Comparison of ENCODE assay signal across 22 cellular contexts in genomic region chr20:35101620-35102019, GRCh38. TPM values are rescaled to one million over a fixed set of nuclear protein-coding genes. Genes with fewer than 3 reads are reported as not detected.
DNase-seq lines count a peak whose midpoint lies in the region; ATAC-seq, FAIRE-seq and TF ChIP-seq lines count a peak whose summit lies in the region.
"Had no signal": no experiment of that assay in that cellular context is flagged by ENCODE, and none has a peak within 500 bp of the region (broad histone marks: within the 10 kb centered on the region; RNA-seq: fewer than 3 reads in every experiment).

No MANE protein-coding gene starts in this region.

- H3K36me3 ChIP-seq in HepG2 (replicated peaks in 1 of 2; ENCODE audit: control insufficient read depth in 1 of 2, insufficient read depth in 2 of 2, low read length in 2 of 2) (no peaks in the 10 kb centered on the region), right lobe of liver (no peaks in the 10 kb centered on the region)
- H3K36me3 ChIP-seq: BLaER1 had no signal

- H3K27ac Mint-ChIP-seq in WTC11 (peak overlapping the region; percentile 1; the same call in 1 of the 2 replicates), osteocyte (ENCODE audit: unreplicated experiment) (no peak overlapping the region)
- H3K27ac Mint-ChIP-seq: B cell; CD4-positive, CD25-positive, alpha-beta regulatory T cell; CD8-positive, alpha-beta T cell had no signal

- H4K20me1 ChIP-seq in HepG2 (ENCODE audit: insufficient read depth, low read length) = no peaks in the 10 kb centered on the region
- H4K20me1 ChIP-seq: BLaER1 had no signal

- H3K4me3 Mint-ChIP-seq in WTC11 (no peak overlapping the region), osteocyte (ENCODE audit: unreplicated experiment) (no peak overlapping the region)
- H3K4me3 Mint-ChIP-seq: B cell; CD4-positive, CD25-positive, alpha-beta regulatory T cell; CD8-positive, alpha-beta T cell had no signal

- no peak overlapping the region for H3K9ac ChIP-seq in HepG2 (ENCODE audit: insufficient read depth, low read depth, low read length)
- H3K9ac ChIP-seq: BLaER1 had no signal

- no peak for TF ChIP-seq POLR2A in HepG2 (IDR thresholded peaks at IDR 0.05; ENCODE audit: insufficient read depth in 1 of 2, low read depth in 2 of 2, low read length in 2 of 2)
- no peak for TF ChIP-seq POLR2A in right lobe of liver (IDR thresholded peaks at IDR 0.05)

- no peaks in the 10 kb centered on the region for H3K36me3 Mint-ChIP-seq in WTC11
- no peaks in the 10 kb centered on the region for H3K36me3 Mint-ChIP-seq in osteocyte (ENCODE audit: unreplicated experiment)
- H3K36me3 Mint-ChIP-seq: CD4-positive, CD25-positive, alpha-beta regulatory T cell; CD8-positive, alpha-beta T cell had no signal

- H3K4me2 ChIP-seq in HepG2 (ENCODE audit: low read depth, low read length) = no peak overlapping the region
- H3K4me2 ChIP-seq: BLaER1 had no signal

- POLR2A ChIA-PET in HepG2 (lab: Yijun Ruan, JAX) (interaction anchor here (1.6 kb wide), 1 partner anchor 9 kb away, joined by 3 read pairs; no protein-coding TSS in a partner anchor), WTC11 (lab: Charles Lee) (no interaction called here), RWPE1 (lab: Yijun Ruan, JAX; ENCODE audit: low non-redundant PET) (no interaction called here)

- FAIRE-seq in HepG2 (lab: Jason Lieb, UNC) = no peak
- FAIRE-seq: A204.1, G401.6, GM12892 had no signal

- TF ChIP-seq EP300 in HepG2 (IDR thresholded peaks at IDR 0.05; ENCODE audit: low read depth in 2 of 2, low read length in 2 of 2) (no peak), HepG2 (CRISPR knock-in tag; IDR thresholded peaks at IDR 0.05; ENCODE audit: borderline replicate concordance) (no peak)

- H3K9me3 Mint-ChIP-seq in WTC11 (peaks cover 4% of the 10 kb centered on the region), osteocyte (ENCODE audit: unreplicated experiment) (no peaks in the 10 kb centered on the region)
- H3K9me3 Mint-ChIP-seq: CD8-positive, alpha-beta T cell had no signal

- no peak for ATAC-seq in HepG2
- no peak for ATAC-seq in right lobe of liver
- no peak for ATAC-seq in WTC11
- no peak for ATAC-seq in GM21360 (IDR thresholded peaks at IDR 0.05; ENCODE audit: unreplicated experiment)
- ATAC-seq in GM19351 (IDR thresholded peaks at IDR 0.05; ENCODE audit: unreplicated experiment) = no peak
- ATAC-seq: CD8-positive, alpha-beta T cell had no signal

- H3K9me3 ChIP-seq in HepG2 (ENCODE audit: low read length) = no peaks in the 10 kb centered on the region
- no peaks in the 10 kb centered on the region for H3K9me3 ChIP-seq in right lobe of liver
- H3K9me3 ChIP-seq: BLaER1 had no signal

- no peak for TF ChIP-seq CTCF in HepG2 (CRISPR knock-in tag; IDR thresholded peaks at IDR 0.05)
- TF ChIP-seq CTCF in right lobe of liver (IDR thresholded peaks at IDR 0.05) = no peak
- no peak for TF ChIP-seq CTCF in WTC11 (IDR thresholded peaks at IDR 0.05)
- TF ChIP-seq CTCF in osteocyte (IDR thresholded peaks at IDR 0.05) = no peak
- TF ChIP-seq CTCF in RWPE1 (conservative IDR thresholded peaks at IDR 0.05; ENCODE audit: low read depth) = no peak

- H3K27me3 ChIP-seq in HepG2 (ENCODE audit: control insufficient read depth in 1 of 2, insufficient read depth in 2 of 2, low read length in 2 of 2) = no peaks in the 10 kb centered on the region
- no peaks in the 10 kb centered on the region for H3K27me3 ChIP-seq in right lobe of liver
- H3K27me3 ChIP-seq: BLaER1 had no signal

- no peak for TF ChIP-seq RAD21 in HepG2 (CRISPR knock-in tag; IDR thresholded peaks at IDR 0.05)

- no TSS peak for BruUV-seq in HepG2 (replicated peaks; lab: Mats Ljungman, UMichigan)

- no peak overlapping the region for H3K27ac ChIP-seq in HepG2 (ENCODE audit: extremely low read length, insufficient read depth, low read length)
- H3K27ac ChIP-seq in right lobe of liver = no peak overlapping the region
- no peak overlapping the region for H3K27ac ChIP-seq in RWPE1
- H3K27ac ChIP-seq: 22Rv1, BLaER1, C4-2B had no signal

- H3K27me3 Mint-ChIP-seq in WTC11 (ENCODE audit: low read depth) = no peaks in the 10 kb centered on the region
- H3K27me3 Mint-ChIP-seq in osteocyte (ENCODE audit: unreplicated experiment) = no peaks in the 10 kb centered on the region

- H3K4me1 ChIP-seq in HepG2 (ENCODE audit: insufficient read depth, low read length) (peaks cover 14% of the 10 kb centered on the region), right lobe of liver (no peaks in the 10 kb centered on the region)
- H3K4me1 ChIP-seq: BLaER1, Caco-2 had no signal

- in situ Hi-C loops in HepG2 (cut with HindIII; ENCODE audit: extremely low pct_ligation_motif_present, low pct_unique_long_range_greater_than_20kb) = no loop called here

- 61% methylated on average over 8 of the region's 8 CpGs for WGBS in HepG2 (ENCODE audit: low lambda C conversion rate)
- WGBS in right lobe of liver (ENCODE audit: insufficient coverage, low coverage, low lambda C conversion rate, missing lambda C conversion rate) = 81% methylated on average over 8 of the region's 8 CpGs

- peaks cover 3% of the 10 kb centered on the region; the same call in 1 of the 2 replicates for H3K4me1 Mint-ChIP-seq in WTC11
- peaks cover 3% of the 10 kb centered on the region for H3K4me1 Mint-ChIP-seq in osteocyte (ENCODE audit: unreplicated experiment)
- H3K4me1 Mint-ChIP-seq: B cell; CD4-positive, CD25-positive, alpha-beta regulatory T cell had no signal

- CTCF ChIA-PET in HepG2 (lab: Yijun Ruan, JAX; ENCODE audit: low intra/inter-chr PET ratio, low total read pairs) (no interaction called here), WTC11 (lab: Charles Lee) (no interaction called here), RWPE1 (lab: Yijun Ruan, JAX) (interaction anchor here (0.9 kb wide), 1 partner anchor 667 kb away, joined by 4 read pairs; no protein-coding TSS in a partner anchor)

- no peak for DNase-seq in HepG2 (ENCODE audit: low spot score)
- no peak for DNase-seq in right lobe of liver
- DNase-seq in WTC11 (ENCODE audit: low spot score) = no peak
- peak; percentile 23 for DNase-seq in osteocyte (ENCODE audit: extremely low spot score, unreplicated experiment)
- no peak for DNase-seq in RWPE1 (ENCODE audit: low spot score)
- DNase-seq: Caco-2; CD4-positive, CD25-positive, alpha-beta regulatory T cell; CD8-positive, alpha-beta T cell; DMS153; DND-41; GOT3; H7; HCEC 1CT had no signal

- H3K4me3 ChIP-seq in HepG2 (replicated peaks in 1 of 3; ENCODE audit: insufficient read depth in 1 of 3, low read depth in 2 of 3, low read length in 3 of 3) = no peak overlapping the region
- no peak overlapping the region for H3K4me3 ChIP-seq in right lobe of liver
- H3K4me3 ChIP-seq: BLaER1 had no signal

- intact Hi-C loops in HepG2 (cut with micrococcal nuclease; ENCODE audit: unreplicated experiment) = no loop called here
- intact Hi-C loops in right lobe of liver (cut with DNase I) = no loop called here

- H2AFZ ChIP-seq in HepG2 (ENCODE audit: low read length) = no peak overlapping the region

- no peaks in the 10 kb centered on the region for H3K79me2 ChIP-seq in HepG2 (ENCODE audit: insufficient read depth, low read length)

RNA-seq across cellular contexts. Expression of gene TRPC4AP, which starts 9.0 kb away (rescaled TPM):
- total RNA-seq in HepG2 (2016; rRNA removed; fragmentation: Illumina TruSeq; extraction: Trizol) (136 and 161 TPM in 2 replicates), right lobe of liver (10 to 100 TPM; 27.6 to 39.3 (median 34.6) TPM), WTC11 (2021) (62.7 to 73.8 TPM (median 68.0 TPM) in 3 replicates), osteocyte (83.0 TPM in 2 replicates)
- total RNA-seq in HepG2 (2016; cell fraction: cytosol; rRNA removed; fragmentation: Illumina TruSeq; extraction: Trizol; ENCODE audit: low read depth) = 14.0 and 17.1 TPM in 2 replicates
- 135 and 149 TPM in 2 replicates for total RNA-seq in HepG2 (2016; cell fraction: insoluble cytoplasmic fraction; rRNA removed; fragmentation: Illumina TruSeq; extraction: Trizol)
- 40.4 and 43.8 TPM in 2 replicates for total RNA-seq in HepG2 (2016; cell fraction: membrane; rRNA removed; fragmentation: Illumina TruSeq; extraction: Trizol)
- 93.4 and 104 TPM in 2 replicates for total RNA-seq in HepG2 (2016; cell fraction: nucleus; rRNA removed; fragmentation: Illumina TruSeq; extraction: Trizol)
- 137 and 161 TPM in 2 replicates for polyA plus RNA-seq in HepG2 (2011; rRNA removed)
- 124 and 126 TPM in 2 replicates for polyA plus RNA-seq in HepG2 (2011; cell fraction: cytosol; rRNA removed)
- polyA plus RNA-seq in HepG2 (2011; cell fraction: nucleus; rRNA removed) = 271 and 292 TPM in 2 replicates
- polyA plus RNA-seq in HepG2 (2012) = 99.8 and 102 TPM in 2 replicates
- 9.6 and 11.2 TPM in 2 replicates for polyA plus RNA-seq in HepG2 (2016; cell fraction: cytosol; fragmentation: Illumina TruSeq; extraction: Trizol; ENCODE audit: low read depth)
- 107 and 117 TPM in 2 replicates for polyA plus RNA-seq in HepG2 (2016; cell fraction: insoluble cytoplasmic fraction; fragmentation: Illumina TruSeq; extraction: Trizol; ENCODE audit: low read depth)
- polyA plus RNA-seq in HepG2 (2016; cell fraction: membrane; fragmentation: Illumina TruSeq; extraction: Trizol; ENCODE audit: low read depth) = 20.1 and 21.8 TPM in 2 replicates
- polyA plus RNA-seq in HepG2 (2016; cell fraction: nucleus; fragmentation: Illumina TruSeq; extraction: Trizol; ENCODE audit: insufficient read depth, low read depth) = 123 and 137 TPM in 2 replicates
- 113 and 272 TPM in 2 replicates for polyA minus RNA-seq in HepG2 (2011; rRNA and poly(A)+ RNA removed; ENCODE audit: low replicate concordance)
- polyA minus RNA-seq in HepG2 (2011; cell fraction: cytosol; rRNA and poly(A)+ RNA removed) = 117 and 119 TPM in 2 replicates
- polyA minus RNA-seq in HepG2 (2011; cell fraction: nucleus; rRNA and poly(A)+ RNA removed) = 108 and 134 TPM in 2 replicates

RNA-seq across cellular contexts. Expression of gene EDEM2, which starts 45.5 kb away (rescaled TPM):
- total RNA-seq in HepG2 (2016; rRNA removed; fragmentation: Illumina TruSeq; extraction: Trizol) (26.1 and 46.9 TPM in 2 replicates), right lobe of liver (10 to 100 TPM; 20.1 to 28.0 (median 23.9) TPM), WTC11 (2021) (22.7 to 24.2 TPM (median 24.0 TPM) in 3 replicates), osteocyte (16.8 and 17.5 TPM in 2 replicates)
- total RNA-seq in HepG2 (2016; cell fraction: cytosol; rRNA removed; fragmentation: Illumina TruSeq; extraction: Trizol; ENCODE audit: low read depth) = 13.9 and 15.6 TPM in 2 replicates
- total RNA-seq in HepG2 (2016; cell fraction: insoluble cytoplasmic fraction; rRNA removed; fragmentation: Illumina TruSeq; extraction: Trizol) = 25.6 and 48.5 TPM in 2 replicates
- 27.6 and 30.5 TPM in 2 replicates for total RNA-seq in HepG2 (2016; cell fraction: membrane; rRNA removed; fragmentation: Illumina TruSeq; extraction: Trizol)
- total RNA-seq in HepG2 (2016; cell fraction: nucleus; rRNA removed; fragmentation: Illumina TruSeq; extraction: Trizol) = 36.5 and 40.3 TPM in 2 replicates
- polyA plus RNA-seq in HepG2 (2011; rRNA removed) = 33.1 and 35.6 TPM in 2 replicates
- polyA plus RNA-seq in HepG2 (2011; cell fraction: cytosol; rRNA removed) = 29.4 and 30.1 TPM in 2 replicates
- polyA plus RNA-seq in HepG2 (2011; cell fraction: nucleus; rRNA removed) = 20.5 and 25.0 TPM in 2 replicates
- polyA plus RNA-seq in HepG2 (2012) = 28.5 and 32.2 TPM in 2 replicates
- polyA plus RNA-seq in HepG2 (2016; cell fraction: cytosol; fragmentation: Illumina TruSeq; extraction: Trizol; ENCODE audit: low read depth) = 14.6 and 16.0 TPM in 2 replicates
- polyA plus RNA-seq in HepG2 (2016; cell fraction: insoluble cytoplasmic fraction; fragmentation: Illumina TruSeq; extraction: Trizol; ENCODE audit: low read depth) = 23.9 and 24.8 TPM in 2 replicates
- 21.0 and 21.5 TPM in 2 replicates for polyA plus RNA-seq in HepG2 (2016; cell fraction: membrane; fragmentation: Illumina TruSeq; extraction: Trizol; ENCODE audit: low read depth)
- polyA plus RNA-seq in HepG2 (2016; cell fraction: nucleus; fragmentation: Illumina TruSeq; extraction: Trizol; ENCODE audit: insufficient read depth, low read depth) = 57.4 and 60.1 TPM in 2 replicates
- 13.5 and 24.8 TPM in 2 replicates for polyA minus RNA-seq in HepG2 (2011; rRNA and poly(A)+ RNA removed; ENCODE audit: low replicate concordance)
- polyA minus RNA-seq in HepG2 (2011; cell fraction: cytosol; rRNA and poly(A)+ RNA removed) = 10.6 and 16.1 TPM in 2 replicates
- 5.9 and 9.2 TPM in 2 replicates for polyA minus RNA-seq in HepG2 (2011; cell fraction: nucleus; rRNA and poly(A)+ RNA removed)
